ENCODE assay signal across 29 cellular contexts in genomic region chr1:31792116-31792515, GRCh38. TPM values are rescaled to one million over a fixed set of nuclear protein-coding genes. Genes with fewer than 3 reads are reported as not detected.
A peak's percentile ranks its signal among the peaks of the same experiment; 100 is the strongest.
DNase-seq lines count a peak whose midpoint lies in the region; ATAC-seq, FAIRE-seq and TF ChIP-seq lines count a peak whose summit lies in the region.
"Had no signal": no experiment of that assay in that cellular context is flagged by ENCODE, and none has a peak within 500 bp of the region (broad histone marks: within the 10 kb centered on the region; RNA-seq: fewer than 3 reads in every experiment).

No MANE protein-coding gene starts in this region.

- CTCF ChIA-PET in activated naive CD4-positive, alpha-beta T cell treated with anti-CD3 and anti-CD28 coated beads for 36 hours (lab: Charles Lee): interaction anchor here (3.8 kb wide), 1 partner anchor 31 kb away, joined by 69 read pairs; the partner anchor contains the start of gene ADGRB2
- CTCF ChIA-PET in K562 (lab: Yijun Ruan, JAX; ENCODE audit: low intra/inter-chr PET ratio): no interaction called here

- peak; percentile 5 for DNase-seq in activated naive CD4-positive, alpha-beta T cell treated with anti-CD3 and anti-CD28 coated beads, Interleukin-2, amount 50 U/mL, for 16 hours
- no peak for DNase-seq in activated naive CD4-positive, alpha-beta T cell treated with anti-CD3 and anti-CD28 coated beads for 36 hours
- DNase-seq in K562 (ENCODE audit: extremely low read depth in 1 of 4, low spot score in 3 of 4) (no peak), neural crest cell (ENCODE audit: low read depth, low spot score) (no peak), upper lobe of right lung (peak; percentile 64), SHP77 (lab: John Stamatoyannopoulos, UW) (no peak), Right ventricle myocardium superior (no peak), iPS-NIHi7 (ENCODE audit: extremely low spot score) (no peak)
- DNase-seq: activated T-cell treated with anti-CD3 and anti-CD28 coated beads, Interleukin-2, amount 50 U/mL, for 72 hours; anterior cingulate cortex; COR-L47; esophagus squamous epithelium; foreskin melanocyte; HCEC 1CT; KBM-7; mesenchymal stem cell; MG63; NCI-H1417; NCI-H2081; NCI-H345; stimulated activated CD4-positive, alpha-beta T cell treated with anti-CD3 and anti-CD28 coated beads, Interleukin-2, amount 100 ng/mL, for 24 hours had no signal

- H3K27ac ChIP-seq in K562 (ENCODE audit: extremely low read depth, low read depth, low read length): no peak overlapping the region
- H3K27ac ChIP-seq in upper lobe of right lung: no peak overlapping the region
- H3K27ac ChIP-seq: esophagus squamous epithelium, tibial nerve had no signal

- H3K4me3 ChIP-seq in K562: no peak overlapping the region
- H3K4me3 ChIP-seq in upper lobe of right lung: no peak overlapping the region
- H3K4me3 ChIP-seq: esophagus squamous epithelium, MG63, smooth muscle cell, tibial nerve had no signal

- no peak for TF ChIP-seq EP300 in K562 (IDR thresholded peaks at IDR 0.05; ENCODE audit: low read length)

- WGBS in K562 (ENCODE audit: insufficient coverage, low coverage, missing lambda C conversion rate): under 1% methylated on average over 11 of the region's 11 CpGs

- H3K27ac Mint-ChIP-seq in activated naive CD4-positive, alpha-beta T cell treated with anti-CD3 and anti-CD28 coated beads for 36 hours: no peak overlapping the region
- no peak overlapping the region for H3K27ac Mint-ChIP-seq in neural crest cell (ENCODE audit: unreplicated experiment)
- H3K27ac Mint-ChIP-seq: activated T-cell treated with anti-CD3 and anti-CD28 coated beads, Interleukin-2, amount 50 U/mL, for 72 hours; dendritic cell treated with granulocyte-macrophage colony-stimulating factor and Interleukin-4, amounts not matched to agents 40 ng/mL and 50 ng/mL, for 4 days had no signal

- no peak overlapping the region for H3K4me3 Mint-ChIP-seq in activated naive CD4-positive, alpha-beta T cell treated with anti-CD3 and anti-CD28 coated beads for 36 hours
- H3K4me3 Mint-ChIP-seq in neural crest cell: peak overlapping the region; percentile 27
- H3K4me3 Mint-ChIP-seq: activated naive CD4-positive, alpha-beta T cell treated with anti-CD3 and anti-CD28 coated beads, Interleukin-2, amount 50 U/mL, for 24 hours; activated T-cell treated with anti-CD3 and anti-CD28 coated beads, Interleukin-2, amount 50 U/mL, for 72 hours; dendritic cell treated with granulocyte-macrophage colony-stimulating factor and Interleukin-4, amounts not matched to agents 40 ng/mL and 50 ng/mL, for 4 days had no signal

- peaks cover 11% of the 10 kb centered on the region for H4K20me1 ChIP-seq in K562 (replicated peaks; ENCODE audit: control insufficient read depth, insufficient read depth, low read length)

- H3K9ac ChIP-seq in K562 (ENCODE audit: insufficient read depth in 1 of 2, low read depth in 2 of 2, low read length in 2 of 2): no peak overlapping the region; a peak in 1 of 4 replicates

- no peaks in the 10 kb centered on the region for H3K9me3 ChIP-seq in K562 (replicated peaks; ENCODE audit: control insufficient read depth, insufficient read depth, low read depth, low read length)
- H3K9me3 ChIP-seq in upper lobe of right lung: no peaks in the 10 kb centered on the region
- H3K9me3 ChIP-seq: esophagus squamous epithelium, MG63, tibial nerve had no signal

- H3K27me3 ChIP-seq in K562 (ENCODE audit: control insufficient read depth in 2 of 2, insufficient read depth in 2 of 2, low read length in 2 of 2): peaks cover 22 to 53% of the 10 kb centered on the region in 2 experiments
- H3K27me3 ChIP-seq in upper lobe of right lung: peaks cover 5% of the 10 kb centered on the region
- H3K27me3 ChIP-seq: MG63, tibial nerve had no signal

- TF ChIP-seq RAD21 in K562 (CRISPR knock-in tag; conservative IDR thresholded peaks at IDR 0.05 in 1 of 2, IDR thresholded peaks at IDR 0.05 in 1 of 2): no peak

- no peaks in the 10 kb centered on the region for H3K9me3 Mint-ChIP-seq in activated naive CD4-positive, alpha-beta T cell treated with anti-CD3 and anti-CD28 coated beads for 36 hours
- no peaks in the 10 kb centered on the region for H3K9me3 Mint-ChIP-seq in neural crest cell
- H3K9me3 Mint-ChIP-seq: activated naive CD4-positive, alpha-beta T cell treated with anti-CD3 and anti-CD28 coated beads, Interleukin-2, amount 50 U/mL, for 24 hours; activated T-cell treated with anti-CD3 and anti-CD28 coated beads, Interleukin-2, amount 50 U/mL, for 72 hours; dendritic cell treated with granulocyte-macrophage colony-stimulating factor and Interleukin-4, amounts not matched to agents 40 ng/mL and 50 ng/mL, for 4 days had no signal

- H3K4me2 ChIP-seq in K562 (ENCODE audit: insufficient read depth, low read length): no peak overlapping the region
- H3K4me2 ChIP-seq: smooth muscle cell had no signal

- peaks cover 14 to 31% of the 10 kb centered on the region in 2 experiments; a peak in 4 of 5 replicates for H3K4me1 ChIP-seq in K562 (replicated peaks in 1 of 2; ENCODE audit: control insufficient read depth in 2 of 2, insufficient read depth in 2 of 2, low read length in 2 of 2)
- peaks cover 3% of the 10 kb centered on the region for H3K4me1 ChIP-seq in upper lobe of right lung

- intact Hi-C loops in activated naive CD4-positive, alpha-beta T cell treated with anti-CD3 and anti-CD28 coated beads for 36 hours (cut with micrococcal nuclease): no loop called here
- intact Hi-C loops in K562 (cut with micrococcal nuclease) (no loop called here), upper lobe of right lung (cut with DNase I) (no loop called here), Right ventricle myocardium superior (cut with DNase I) (no loop called here)

- POLR2A ChIA-PET in K562 (lab: Yijun Ruan, JAX): interaction anchor here (0.6 kb wide), 1 partner anchor 195 kb away, joined by 3 read pairs; no protein-coding TSS in a partner anchor

- H3K36me3 ChIP-seq in K562 (ENCODE audit: control insufficient read depth, insufficient read depth, low read length): no peaks in the 10 kb centered on the region
- no peaks in the 10 kb centered on the region for H3K36me3 ChIP-seq in upper lobe of right lung
- H3K36me3 ChIP-seq: esophagus squamous epithelium, tibial nerve had no signal

- H3K36me3 Mint-ChIP-seq in activated naive CD4-positive, alpha-beta T cell treated with anti-CD3 and anti-CD28 coated beads for 36 hours (ENCODE audit: low read depth): no peaks in the 10 kb centered on the region
- H3K36me3 Mint-ChIP-seq in neural crest cell (ENCODE audit: low read depth): no peaks in the 10 kb centered on the region
- H3K36me3 Mint-ChIP-seq: activated naive CD4-positive, alpha-beta T cell treated with anti-CD3 and anti-CD28 coated beads, Interleukin-2, amount 50 U/mL, for 24 hours had no signal

- H2AFZ ChIP-seq in K562 (ENCODE audit: low read depth, low read length): no peak overlapping the region

- no peaks in the 10 kb centered on the region for H3K27me3 Mint-ChIP-seq in activated naive CD4-positive, alpha-beta T cell treated with anti-CD3 and anti-CD28 coated beads for 36 hours (ENCODE audit: low read depth)
- no peaks in the 10 kb centered on the region for H3K27me3 Mint-ChIP-seq in neural crest cell (ENCODE audit: low read depth)

- in situ Hi-C loops in K562 (cut with MboI): no loop called here

- no TSS peak for BruUV-seq in K562 (replicated peaks; lab: Mats Ljungman, UMichigan)

- H3K9me1 ChIP-seq in K562 (ENCODE audit: control insufficient read depth, insufficient read depth, low read length): peaks cover 4% of the 10 kb centered on the region

- TF ChIP-seq POLR2A in K562 (conservative IDR thresholded peaks at IDR 0.05): no peak

- ATAC-seq in K562: no peak
- no peak for ATAC-seq in upper lobe of right lung
- ATAC-seq in Right ventricle myocardium superior (ENCODE audit: poor library complexity): no peak
- ATAC-seq: activated T-cell treated with anti-CD3 and anti-CD28 coated beads, Interleukin-2, amount 50 U/mL, for 72 hours had no signal

- peaks cover 6% of the 10 kb centered on the region for H3K4me1 Mint-ChIP-seq in activated naive CD4-positive, alpha-beta T cell treated with anti-CD3 and anti-CD28 coated beads for 36 hours (ENCODE audit: low read depth)
- H3K4me1 Mint-ChIP-seq in neural crest cell: peaks cover 16% of the 10 kb centered on the region

- FAIRE-seq in K562 (lab: Jason Lieb, UNC): no peak
- FAIRE-seq: endometrium, G401.6, RCC 7860 had no signal

- no peak for TF ChIP-seq CTCF in K562 (IDR thresholded peaks at IDR 0.05 in 2 of 3, conservative IDR thresholded peaks at IDR 0.05 in 1 of 3; ENCODE audit: insufficient read depth in 2 of 3, low read depth in 1 of 3, low read length in 3 of 3)
- no peak for TF ChIP-seq CTCF in neural crest cell (conservative IDR thresholded peaks at IDR 0.05)
- TF ChIP-seq CTCF in upper lobe of right lung (IDR thresholded peaks at IDR 0.05): no peak

- H3K79me2 ChIP-seq in K562 (ENCODE audit: control insufficient read depth, insufficient read depth, low read length): no peaks in the 10 kb centered on the region

RNA-seq across cellular contexts. Expression of gene SPOCD1, which starts 23.7 kb away (rescaled TPM):
- total RNA-seq in activated naive CD4-positive, alpha-beta T cell treated with anti-CD3 and anti-CD28 coated beads for 36 hours: under 1 TPM; 0.21 to 0.30 TPM
- total RNA-seq in K562 (2011; cell fraction: chromatin; rRNA removed; ENCODE audit: low replicate concordance): 1.5 and 3.2 TPM in 2 replicates
- 2.8 and 3.0 TPM in 2 replicates for total RNA-seq in K562 (2011; cell fraction: nucleolus; rRNA removed)
- total RNA-seq in K562 (2011; cell fraction: nucleoplasm; rRNA removed): 3.4 and 4.1 TPM in 2 replicates
- total RNA-seq in K562 (2014; rRNA removed) (0.20 and 0.27 TPM in 2 replicates), K562 (2014; rRNA removed; fragmentation: Illumina TruSeq; extraction: Trizol) (0.16 and 0.36 TPM in 2 replicates), K562 (2015; rRNA removed; fragmentation: Illumina TruSeq; extraction: Trizol) (0.23 and 0.25 TPM in 2 replicates), K562 (2021) (0.22 and 0.71 TPM in 2 replicates), neural crest cell (0.56 and 0.61 TPM in 2 replicates), upper lobe of right lung (31.4 TPM), Right ventricle myocardium superior (not detected)
- polyA plus RNA-seq in K562 (2011; rRNA removed) (0.39 and 0.63 TPM in 2 replicates), K562 (2014; fragmentation: Illumina TruSeq; extraction: Trizol) (0.19 and 0.42 TPM in 2 replicates), K562 (2014; fragmentation: Nextera tagmentation; extraction: Ambion mirVana) (under 1 TPM in 1 of 2 experiments, not detected in 1; 0.03 TPM), K562 (2014; rRNA removed) (0.25 and 0.46 TPM in 2 replicates)
- polyA plus RNA-seq in K562 (2011; cell fraction: cytosol; rRNA removed): 0.31 and 0.60 TPM in 2 replicates
- 1.6 and 2.8 TPM in 2 replicates for polyA plus RNA-seq in K562 (2011; cell fraction: nucleus; rRNA removed)
- 0.17 and 1.2 TPM in 2 replicates for polyA plus RNA-seq in K562 (2012)
- 0.21 and 0.67 TPM in 2 replicates for polyA minus RNA-seq in K562 (2011; rRNA and poly(A)+ RNA removed)
- 0.38 TPM in 1 of 2 replicates, not detected in the other for polyA minus RNA-seq in K562 (2011; cell fraction: cytosol; rRNA and poly(A)+ RNA removed)
- polyA minus RNA-seq in K562 (2011; cell fraction: nucleus; rRNA and poly(A)+ RNA removed): 1.00 and 1.9 TPM in 2 replicates
- total RNA-seq: T-helper 1 cell treated with Interleukin-12 subunit alpha and Interleukin-12 subunit beta and Interleukin-4 antibody, amounts not matched to agents 30 ng/mL and 1 ng/mL, for 36 hours had no signal

RNA-seq across cellular contexts. Expression of gene ADGRB2, which starts 28.0 kb away (rescaled TPM):
- total RNA-seq in activated naive CD4-positive, alpha-beta T cell treated with anti-CD3 and anti-CD28 coated beads for 36 hours: under 1 TPM; 0.24 to 0.30 TPM
- total RNA-seq in K562 (2011; cell fraction: chromatin; rRNA removed; ENCODE audit: low replicate concordance): 0.42 and 2.8 TPM in 2 replicates
- total RNA-seq in K562 (2011; cell fraction: nucleolus; rRNA removed): 1.2 and 2.5 TPM in 2 replicates
- 0.31 and 0.44 TPM in 2 replicates for total RNA-seq in K562 (2011; cell fraction: nucleoplasm; rRNA removed)
- total RNA-seq in K562 (2014; rRNA removed): 0.23 and 0.33 TPM in 2 replicates
- total RNA-seq in K562 (2014; rRNA removed; fragmentation: Illumina TruSeq; extraction: Trizol): 0.04 TPM in 1 of 2 replicates, not detected in the other
- total RNA-seq in K562 (2015; rRNA removed; fragmentation: Illumina TruSeq; extraction: Trizol): 0.22 and 0.23 TPM in 2 replicates
- 0.22 and 0.34 TPM in 2 replicates for total RNA-seq in K562 (2021)
- 0.14 and 0.38 TPM in 2 replicates for polyA plus RNA-seq in K562 (2011; rRNA removed)
- 0.27 and 0.35 TPM in 2 replicates for polyA plus RNA-seq in K562 (2011; cell fraction: cytosol; rRNA removed)
- 2.0 and 3.4 TPM in 2 replicates for polyA plus RNA-seq in K562 (2011; cell fraction: nucleus; rRNA removed)
- 0.17 and 0.54 TPM in 2 replicates for polyA plus RNA-seq in K562 (2012)
- polyA plus RNA-seq in K562 (2014; fragmentation: Illumina TruSeq; extraction: Trizol): 0.07 and 0.11 TPM in 2 replicates
- not detected for polyA plus RNA-seq in K562 (2014; fragmentation: Nextera tagmentation; extraction: Ambion mirVana)
- 0.18 and 0.20 TPM in 2 replicates for polyA plus RNA-seq in K562 (2014; rRNA removed)
- 0.09 and 0.53 TPM in 2 replicates for polyA minus RNA-seq in K562 (2011; rRNA and poly(A)+ RNA removed)
- 1.2 TPM in 1 of 2 replicates, not detected in the other for polyA minus RNA-seq in K562 (2011; cell fraction: cytosol; rRNA and poly(A)+ RNA removed)
- 0.67 and 1.7 TPM in 2 replicates for polyA minus RNA-seq in K562 (2011; cell fraction: nucleus; rRNA and poly(A)+ RNA removed)
- 17.8 and 18.8 TPM in 2 replicates for total RNA-seq in neural crest cell
- total RNA-seq in upper lobe of right lung: 0.69 TPM
- total RNA-seq in Right ventricle myocardium superior: 14.7 TPM

Comparison
In these comparisons a context has a peak if more than half of its experiments do, and no peak if none do; other contexts are left out.
1. DNase-seq: peak in activated naive CD4-positive, alpha-beta T cell treated with anti-CD3 and anti-CD28 coated beads, Interleukin-2, amount 50 U/mL, for 16 hours (single experiment) and upper lobe of right lung (single experiment); none in activated naive CD4-positive, alpha-beta T cell treated with anti-CD3 and anti-CD28 coated beads for 36 hours (single experiment), K562 (0 of 4), neural crest cell (single experiment), SHP77 (0 of 2), Right ventricle myocardium superior (single experiment) and iPS-NIHi7 (single experiment).